In genomic region chr3:101690972-101691371, GRCh38 we compare ENCODE assay signal across 13 cellular contexts. TPM values are rescaled to one million over a fixed set of nuclear protein-coding genes. Genes with fewer than 3 reads are reported as not detected.
A peak's percentile ranks its signal among the peaks of the same experiment; 100 is the strongest.
DNase-seq lines count a peak whose midpoint lies in the region; ATAC-seq and TF ChIP-seq lines count a peak whose summit lies in the region.
"Had no signal": no experiment of that assay in that cellular context is flagged by ENCODE, and none has a peak within 500 bp of the region (broad histone marks: within the 10 kb centered on the region; RNA-seq: fewer than 3 reads in every experiment).

No MANE protein-coding gene starts in this region.

- DNase-seq in left lung (no peak), COLO829 (ENCODE audit: low spot score) (no peak), NCI-H82 treated with DMSO at 0.1 percent for 48 hours (lab: John Stamatoyannopoulos, UW; ENCODE audit: unreplicated experiment) (no peak), GDM1 (lab: John Stamatoyannopoulos, UW) (no peak)
- DNase-seq: kidney glomerular epithelial cell, NCI-H1417 treated with DMSO at 0.1 percent for 48 hours had no signal

- no peak overlapping the region for H3K4me3 ChIP-seq in left lung
- H3K4me3 ChIP-seq: prostate gland had no signal

- H3K27me3 ChIP-seq in left lung, result no peaks in the 10 kb centered on the region

- peak overlapping the region; percentile 40 to 77 for H3K27ac ChIP-seq in left lung
- H3K27ac ChIP-seq: prostate gland had no signal

- H3K4me1 ChIP-seq in left lung, result peaks cover 0 to 51% of the 10 kb centered on the region in 2 donors
- H3K4me1 ChIP-seq: prostate gland had no signal

- peak; percentile 41 for ATAC-seq in GM18499 (IDR thresholded peaks at IDR 0.05; ENCODE audit: insufficient read depth, unreplicated experiment)
- peak; percentile 41 for ATAC-seq in GM21526 (IDR thresholded peaks at IDR 0.05; ENCODE audit: low FRiP score, unreplicated experiment)
- ATAC-seq in HG03469 (IDR thresholded peaks at IDR 0.05; ENCODE audit: unreplicated experiment), result peak; percentile 40
- no peak for ATAC-seq in left lung
- ATAC-seq in GM19035 (IDR thresholded peaks at IDR 0.05; ENCODE audit: unreplicated experiment), result no peak
- ATAC-seq: activated CD4-positive, CD25-positive, alpha-beta regulatory T cell treated with anti-CD3 and anti-CD28 coated beads, Interleukin-2, amount 50 U/mL, for 24 hours; esophagus mucosa had no signal

- intact Hi-C loops in left lung (cut with DNase I), result no loop called here

- H3K9me3 ChIP-seq in left lung, result no peaks in the 10 kb centered on the region
- H3K9me3 ChIP-seq: prostate gland had no signal

- no peaks in the 10 kb centered on the region for H3K36me3 ChIP-seq in left lung
- H3K36me3 ChIP-seq: prostate gland had no signal

- TF ChIP-seq CTCF in left lung (IDR thresholded peaks at IDR 0.05), result no peak

RNA-seq across cellular contexts. Expression of gene RPL24, which starts 4.5 kb away (rescaled TPM):
- 100 to 1,000 TPM; 811 to 860 TPM for total RNA-seq in left lung

RNA-seq across cellular contexts. Expression of gene ZBTB11, which starts 14.0 kb away (rescaled TPM):
- 10 to 100 TPM; 16.6 to 18.1 TPM for total RNA-seq in left lung

RNA-seq across cellular contexts. Expression of gene CEP97, which starts 33.4 kb away (rescaled TPM):
- total RNA-seq in left lung, result 10 to 100 TPM in 1 of 2 donors, 1 to 10 TPM in 1; 8.5 to 11.2 TPM

Comparison
In these comparisons a context has a peak if more than half of its experiments do, and no peak if none do; other contexts are left out.
1. ATAC-seq: peak in GM18499 (single experiment), GM21526 (single experiment) and HG03469 (single experiment); none in left lung (single experiment) and GM19035 (single experiment).